ENCODE assay signal across 8 cellular contexts in genomic region chr6:32189742-32190053, GRCh38. TPM values are rescaled to one million over a fixed set of nuclear protein-coding genes. Genes with fewer than 3 reads are reported as not detected.
DNase-seq lines count a peak whose midpoint lies in the region; ATAC-seq and TF ChIP-seq lines count a peak whose summit lies in the region.

No MANE protein-coding gene starts in this region.

- H3K9me3 Mint-ChIP-seq in activated CD8-positive, alpha-beta T cell treated with anti-CD3 and anti-CD28 coated beads for 36 hours, result no peaks in the 10 kb centered on the region

- POLR2A ChIA-PET in activated CD8-positive, alpha-beta T cell treated with anti-CD3 and anti-CD28 coated beads for 36 hours (lab: Charles Lee), result interaction anchor here (0.6 to 7.2 kb wide), 3 partner anchors 11 to 1352 kb away, joined by 3 to 72 read pairs (median 4); partner anchors contain the start of genes AGPAT1 and RNF5

- H3K4me1 ChIP-seq in gastrocnemius medialis, result peaks cover 32 to 51% of the 10 kb centered on the region in 2 donors

- H3K4me1 Mint-ChIP-seq in activated CD8-positive, alpha-beta T cell treated with anti-CD3 and anti-CD28 coated beads for 36 hours (ENCODE audit: low read depth), result peaks cover 50% of the 10 kb centered on the region

- in situ Hi-C loops in gastrocnemius medialis (cut with MboI; ENCODE audit: low sequenced_read_pairs in 4 of 4), result loop anchor here in 3 of 4 donors (5.0 to 25.0 kb wide), 8 partner anchors 62 to 1577 kb away; partner anchors contain the start of genes BRD2 (in 3 of the 3), HLA-DMA (in 3 of the 3), APOM (in 2 of the 3) and ATF6B (in 2 of the 3)

- TF ChIP-seq CTCF in activated CD8-positive, alpha-beta T cell treated with anti-CD3 and anti-CD28 coated beads for 36 hours (IDR thresholded peaks at IDR 0.05), result no peak
- no peak for TF ChIP-seq CTCF in gastrocnemius medialis (IDR thresholded peaks at IDR 0.05 in 4 of 5, conservative IDR thresholded peaks at IDR 0.05 in 1 of 5)

- peak overlapping the region; percentile 97 for H3K4me3 Mint-ChIP-seq in activated CD8-positive, alpha-beta T cell treated with anti-CD3 and anti-CD28 coated beads for 36 hours

- no peaks in the 10 kb centered on the region for H3K27me3 Mint-ChIP-seq in activated CD8-positive, alpha-beta T cell treated with anti-CD3 and anti-CD28 coated beads for 36 hours

- no peak for ATAC-seq in activated CD8-positive, alpha-beta T cell treated with anti-CD3 and anti-CD28 coated beads for 36 hours
- ATAC-seq in left ventricle myocardium superior (peak; percentile 4), gastrocnemius medialis (no peak), GM21447 (IDR thresholded peaks at IDR 0.05; ENCODE audit: unreplicated experiment) (no peak), HG03571 (IDR thresholded peaks at IDR 0.05; ENCODE audit: unreplicated experiment) (no peak), GM18870 (IDR thresholded peaks at IDR 0.05; ENCODE audit: unreplicated experiment) (no peak)

- peak overlapping the region; percentile 96 for H3K27ac Mint-ChIP-seq in activated CD8-positive, alpha-beta T cell treated with anti-CD3 and anti-CD28 coated beads for 36 hours

- H3K27me3 ChIP-seq in H7 (ENCODE audit: control insufficient read depth, insufficient read depth, low read length) (no peaks in the 10 kb centered on the region), gastrocnemius medialis (no peaks in the 10 kb centered on the region)

- H3K27ac ChIP-seq in gastrocnemius medialis, result peak overlapping the region; percentile 96 to 99 (median 98)

- H3K9me3 ChIP-seq in gastrocnemius medialis, result no peaks in the 10 kb centered on the region

- CTCF ChIA-PET in activated CD8-positive, alpha-beta T cell treated with anti-CD3 and anti-CD28 coated beads for 36 hours (lab: Charles Lee), result interaction anchor here (0.8 to 1.2 kb wide), 3 partner anchors 21 to 73 kb away, joined by 3 read pairs; no protein-coding TSS in a partner anchor

- DNase-seq in H7 (peak; percentile 77), left ventricle myocardium superior (peak; percentile 64), gastrocnemius medialis (no peak), NOMO-1 treated with dmso at 0.1 percent for 144 hours (lab: John Stamatoyannopoulos, UW; ENCODE audit: unreplicated experiment) (no peak)
- no peak for DNase-seq in activated CD8-positive, alpha-beta T cell treated with anti-CD3 and anti-CD28 coated beads for 36 hours

- H3K36me3 ChIP-seq in H7 (replicated peaks; ENCODE audit: control insufficient read depth, insufficient read depth, low read length) (peaks cover 18% of the 10 kb centered on the region), gastrocnemius medialis (peaks cover 0 to 5% of the 10 kb centered on the region in 2 donors)

- intact Hi-C loops in activated CD8-positive, alpha-beta T cell treated with anti-CD3 and anti-CD28 coated beads for 36 hours (cut with micrococcal nuclease), result no loop called here
- intact Hi-C loops in left ventricle myocardium superior (cut with micrococcal nuclease), result no loop called here
- intact Hi-C loops in gastrocnemius medialis (cut with DNase I; ENCODE audit: low total_unique reads), result loop anchor here (10.0 kb wide), 1 partner anchor 1475 kb away; the partner anchor contains the start of gene MDC1

- peaks cover 44% of the 10 kb centered on the region for H3K36me3 Mint-ChIP-seq in activated CD8-positive, alpha-beta T cell treated with anti-CD3 and anti-CD28 coated beads for 36 hours (ENCODE audit: low read depth)

- no peak for TF ChIP-seq POLR2A in gastrocnemius medialis (IDR thresholded peaks at IDR 0.05)

- H3K4me3 ChIP-seq in H7 (ENCODE audit: insufficient read depth, low read depth, low read length) (peak overlapping the region; percentile 66), gastrocnemius medialis (peak overlapping the region; percentile 71 to 87 (median 78))

RNA-seq across cellular contexts. Expression of gene PBX2, which starts 0.3 kb away (rescaled TPM):
- total RNA-seq in H7 (2014; rRNA removed; shearing (Covaris generic)), result 64.2 and 67.7 TPM in 2 replicates
- total RNA-seq in activated CD8-positive, alpha-beta T cell treated with anti-CD3 and anti-CD28 coated beads for 36 hours, result 10 to 100 TPM; 59.6 to 64.2 TPM
- 46.5 TPM for total RNA-seq in left ventricle myocardium superior
- total RNA-seq in gastrocnemius medialis, result 10 to 100 TPM; 24.3 to 37.6 (median 33.6) TPM

RNA-seq across cellular contexts. Expression of gene GPSM3, which starts 2.7 kb away (rescaled TPM):
- 21.2 and 26.8 TPM in 2 replicates for total RNA-seq in H7 (2014; rRNA removed; shearing (Covaris generic))
- total RNA-seq in activated CD8-positive, alpha-beta T cell treated with anti-CD3 and anti-CD28 coated beads for 36 hours, result 10 to 100 TPM; 67.8 to 68.7 TPM
- total RNA-seq in left ventricle myocardium superior (5.9 TPM), gastrocnemius medialis (1 to 10 TPM in 3 of 4 donors, not detected in 1; 2.2 to 2.9 (median 2.3) TPM)

RNA-seq across cellular contexts. Expression of gene AGER, which starts 5.6 kb away (rescaled TPM):
- 2.2 and 2.8 TPM in 2 replicates for total RNA-seq in H7 (2014; rRNA removed; shearing (Covaris generic))
- 10 to 100 TPM; 15.5 to 16.4 TPM for total RNA-seq in activated CD8-positive, alpha-beta T cell treated with anti-CD3 and anti-CD28 coated beads for 36 hours
- total RNA-seq in left ventricle myocardium superior (3.0 TPM), gastrocnemius medialis (1 to 10 TPM in 1 of 4 donors, not detected in 3; 1.9 TPM)

RNA-seq across cellular contexts. Expression of gene RNF5, which starts 11.5 kb away (rescaled TPM):
- 94.6 and 99.0 TPM in 2 replicates for total RNA-seq in H7 (2014; rRNA removed; shearing (Covaris generic))
- 10 to 100 TPM; 55.4 to 57.9 TPM for total RNA-seq in activated CD8-positive, alpha-beta T cell treated with anti-CD3 and anti-CD28 coated beads for 36 hours
- 94.1 TPM for total RNA-seq in left ventricle myocardium superior
- 10 to 100 TPM; 54.6 to 98.3 (median 78.1) TPM for total RNA-seq in gastrocnemius medialis

RNA-seq across cellular contexts. Expression of gene AGPAT1, which starts 13.8 kb away (rescaled TPM):
- 99.3 and 113 TPM in 2 replicates for total RNA-seq in H7 (2014; rRNA removed; shearing (Covaris generic))
- total RNA-seq in activated CD8-positive, alpha-beta T cell treated with anti-CD3 and anti-CD28 coated beads for 36 hours, result 10 to 100 TPM; 24.6 to 28.7 TPM
- total RNA-seq in left ventricle myocardium superior, result 49.7 TPM
- total RNA-seq in gastrocnemius medialis, result 10 to 100 TPM; 32.0 to 58.7 (median 42.0) TPM

Comparison
In these comparisons a context has a peak if more than half of its experiments do, and no peak if none do; other contexts are left out.
1. DNase-seq: peak in H7 (single experiment) and left ventricle myocardium superior (single experiment); none in activated CD8-positive, alpha-beta T cell treated with anti-CD3 and anti-CD28 coated beads for 36 hours (single experiment), gastrocnemius medialis (0 of 2) and NOMO-1 treated with dmso at 0.1 percent for 144 hours (single experiment).